10 cellular contexts compared by ENCODE assay signal in the genomic region with DNA sequence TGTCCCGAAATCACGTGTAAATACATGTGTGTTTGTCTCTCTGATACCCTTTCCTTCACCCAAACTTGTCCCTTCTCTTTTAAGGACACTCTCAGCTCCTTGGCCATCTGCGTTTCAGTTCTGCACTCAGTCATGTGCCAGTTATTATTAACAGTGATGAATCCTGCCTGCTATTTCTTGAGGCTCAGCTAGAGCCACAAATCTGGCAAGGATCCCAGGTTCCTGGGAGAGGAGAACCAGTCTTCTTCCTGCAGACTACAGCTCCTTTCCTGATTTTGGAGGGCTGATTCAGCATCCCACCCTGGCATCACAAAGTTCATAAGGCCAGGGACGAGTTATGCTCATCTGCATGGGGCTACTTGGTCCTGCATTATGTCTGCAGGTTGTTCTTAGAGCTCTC. TPM values are rescaled to one million over a fixed set of nuclear protein-coding genes. Genes with fewer than 3 reads are reported as not detected.
DNase-seq lines count a peak whose midpoint lies in the region; ATAC-seq and TF ChIP-seq lines count a peak whose summit lies in the region.
"Had no signal": no experiment of that assay in that cellular context is flagged by ENCODE, and none has a peak within 500 bp of the region (broad histone marks: within the 10 kb centered on the region; RNA-seq: fewer than 3 reads in every experiment).

No MANE protein-coding gene starts in this region.

- no peak overlapping the region for H3K4me3 Mint-ChIP-seq in activated CD4-positive, alpha-beta T cell treated with anti-CD3 and anti-CD28 coated beads, Interleukin-2, amount 10 ng/mL, durations not matched to agents 24 days and 14 days
- H3K4me3 Mint-ChIP-seq in activated CD8-positive, alpha-beta T cell treated with anti-CD3 and anti-CD28 coated beads, Interleukin-2, amount 10 ng/mL, durations not matched to agents 7 days and 5 days, result no peak overlapping the region

- no peaks in the 10 kb centered on the region for H3K9me3 Mint-ChIP-seq in activated CD4-positive, alpha-beta T cell treated with anti-CD3 and anti-CD28 coated beads, Interleukin-2, amount 10 ng/mL, durations not matched to agents 24 days and 14 days
- no peaks in the 10 kb centered on the region for H3K9me3 Mint-ChIP-seq in activated CD8-positive, alpha-beta T cell treated with anti-CD3 and anti-CD28 coated beads, Interleukin-2, amount 10 ng/mL, durations not matched to agents 7 days and 5 days (ENCODE audit: insufficient read depth)

- H3K27me3 Mint-ChIP-seq in activated CD4-positive, alpha-beta T cell treated with anti-CD3 and anti-CD28 coated beads, Interleukin-2, amount 10 ng/mL, durations not matched to agents 24 days and 14 days, result peaks cover 25% of the 10 kb centered on the region
- H3K27me3 Mint-ChIP-seq in activated CD8-positive, alpha-beta T cell treated with anti-CD3 and anti-CD28 coated beads, Interleukin-2, amount 10 ng/mL, durations not matched to agents 7 days and 5 days (ENCODE audit: low read depth), result peaks cover 39% of the 10 kb centered on the region

- H3K36me3 Mint-ChIP-seq in activated CD4-positive, alpha-beta T cell treated with anti-CD3 and anti-CD28 coated beads, Interleukin-2, amount 10 ng/mL, durations not matched to agents 24 days and 14 days (ENCODE audit: low read depth), result no peaks in the 10 kb centered on the region
- no peaks in the 10 kb centered on the region for H3K36me3 Mint-ChIP-seq in activated CD8-positive, alpha-beta T cell treated with anti-CD3 and anti-CD28 coated beads, Interleukin-2, amount 10 ng/mL, durations not matched to agents 7 days and 5 days (ENCODE audit: low read depth)

- H3K27ac Mint-ChIP-seq in activated CD4-positive, alpha-beta T cell treated with anti-CD3 and anti-CD28 coated beads, Interleukin-2, amount 10 ng/mL, durations not matched to agents 24 days and 14 days, result no peak overlapping the region
- H3K27ac Mint-ChIP-seq in activated CD8-positive, alpha-beta T cell treated with anti-CD3 and anti-CD28 coated beads, Interleukin-2, amount 10 ng/mL, durations not matched to agents 7 days and 5 days, result no peak overlapping the region

- ATAC-seq in activated CD8-positive, alpha-beta T cell treated with anti-CD3 and anti-CD28 coated beads, Interleukin-2, amount 10 ng/mL, durations not matched to agents 7 days and 5 days, result no peak

- intact Hi-C loops in activated CD4-positive, alpha-beta T cell treated with anti-CD3 and anti-CD28 coated beads, Interleukin-2, amount 10 ng/mL, durations not matched to agents 24 days and 14 days (cut with micrococcal nuclease), result no loop called here

- no peak overlapping the region for H3K4me3 ChIP-seq in retinal pigment epithelial cell (ENCODE audit: low read length)
- H3K4me3 ChIP-seq: skin epidermis had no signal

- TF ChIP-seq CTCF in retinal pigment epithelial cell (conservative IDR thresholded peaks at IDR 0.05; ENCODE audit: low read depth, low read length), result no peak

- CTCF ChIA-PET in activated CD8-positive, alpha-beta T cell treated with anti-CD3 and anti-CD28 coated beads, Interleukin-2, amount 10 ng/mL, durations not matched to agents 7 days and 5 days (lab: Charles Lee), result interaction anchor here (0.8 to 0.9 kb wide), 2 partner anchors 62 to 64 kb away, joined by 3 read pairs; no protein-coding TSS in a partner anchor

- POLR2A ChIA-PET in activated CD8-positive, alpha-beta T cell treated with anti-CD3 and anti-CD28 coated beads, Interleukin-2, amount 10 ng/mL, durations not matched to agents 7 days and 5 days (lab: Charles Lee), result no interaction called here

- DNase-seq in D341Med (ENCODE audit: low spot score) (peak; percentile 50), RPMI7951 (ENCODE audit: low read depth) (peak; percentile 83), fibroblast of peridontal ligament (ENCODE audit: extremely low read depth) (peak; percentile 73), retinal pigment epithelial cell (ENCODE audit: low read depth) (peak; percentile 81), HuH-7.5 (ENCODE audit: low spot score) (no peak)
- DNase-seq in activated CD4-positive, alpha-beta T cell treated with anti-CD3 and anti-CD28 coated beads, Interleukin-2, amount 10 ng/mL, durations not matched to agents 24 days and 14 days, result no peak
- no peak for DNase-seq in activated CD8-positive, alpha-beta T cell treated with anti-CD3 and anti-CD28 coated beads, Interleukin-2, amount 10 ng/mL, durations not matched to agents 7 days and 5 days
- no peak for DNase-seq in activated CD4-positive, CD25-positive, alpha-beta regulatory T cell (lab: John Stamatoyannopoulos, UW)
- DNase-seq: NCI-H774 had no signal

- peaks cover 4% of the 10 kb centered on the region for H3K4me1 Mint-ChIP-seq in activated CD4-positive, alpha-beta T cell treated with anti-CD3 and anti-CD28 coated beads, Interleukin-2, amount 10 ng/mL, durations not matched to agents 24 days and 14 days
- H3K4me1 Mint-ChIP-seq in activated CD8-positive, alpha-beta T cell treated with anti-CD3 and anti-CD28 coated beads, Interleukin-2, amount 10 ng/mL, durations not matched to agents 7 days and 5 days (ENCODE audit: low read depth), result peaks cover 13% of the 10 kb centered on the region

RNA-seq across cellular contexts. Expression of a gene that starts 5.6 kb away (rescaled TPM):
- not detected in 2 replicates for total RNA-seq in RPMI7951 (2014; rRNA removed; shearing (Covaris generic))
- not detected in 2 replicates for total RNA-seq in activated CD4-positive, alpha-beta T cell treated with anti-CD3 and anti-CD28 coated beads, Interleukin-2, amount 10 ng/mL, durations not matched to agents 24 days and 14 days
- not detected for total RNA-seq in activated CD8-positive, alpha-beta T cell treated with anti-CD3 and anti-CD28 coated beads, Interleukin-2, amount 10 ng/mL, durations not matched to agents 7 days and 5 days

Comparison
In these comparisons a context has a peak if more than half of its experiments do, and no peak if none do; other contexts are left out.
1. DNase-seq: peak in D341Med (single experiment), RPMI7951 (single experiment), fibroblast of peridontal ligament (single experiment) and retinal pigment epithelial cell (single experiment); none in activated CD4-positive, alpha-beta T cell treated with anti-CD3 and anti-CD28 coated beads, Interleukin-2, amount 10 ng/mL, durations not matched to agents 24 days and 14 days (single experiment), HuH-7.5 (single experiment), activated CD8-positive, alpha-beta T cell treated with anti-CD3 and anti-CD28 coated beads, Interleukin-2, amount 10 ng/mL, durations not matched to agents 7 days and 5 days (single experiment) and activated CD4-positive, CD25-positive, alpha-beta regulatory T cell (0 of 4).